Comparison of ENCODE assay signal across 31 cellular contexts in genomic region chr7:28524978-28525377, GRCh38.
DNase-seq lines count a peak whose midpoint lies in the region; ATAC-seq and TF ChIP-seq lines count a peak whose summit lies in the region.
"Had no signal": no experiment of that assay in that cellular context is flagged by ENCODE, and none has a peak within 500 bp of the region (broad histone marks: within the 10 kb centered on the region; RNA-seq: fewer than 3 reads in every experiment).

No MANE protein-coding gene starts in this region.

- H3K9me2 ChIP-seq in SK-N-SH: no peaks in the 10 kb centered on the region

- no peak for ATAC-seq in SK-N-SH treated with all-trans-retinoic acid at 6 μM for 48 hours
- ATAC-seq in activated T-cell treated with anti-CD3 and anti-CD28 coated beads, Interleukin-2, amount 50 U/mL, for 72 hours (replicated peaks in 1 of 2): no peak
- ATAC-seq: A549; CD8-positive, alpha-beta T cell had no signal

- CTCF ChIA-PET in SK-N-SH (lab: Yijun Ruan, JAX) (no interaction called here), HEK293 (lab: Yijun Ruan, JAX) (interaction anchor here (1.5 kb wide), 1 partner anchor 11 kb away, joined by 4 read pairs; no protein-coding TSS in a partner anchor)

- H3K27me3 ChIP-seq in SK-N-SH (ENCODE audit: insufficient read depth): no peaks in the 10 kb centered on the region
- H3K27me3 ChIP-seq: BE2C; BLaER1; BLaER1 treated with 17β-estradiol and CSF1 and Interleukin-3, amounts not matched to agents 10 nM and 100 nM had no signal

- H3K36me3 Mint-ChIP-seq in activated T-cell treated with anti-CD3 and anti-CD28 coated beads, Interleukin-2, amount 50 U/mL, for 72 hours (ENCODE audit: insufficient read depth in 2 of 2): no peaks in the 10 kb centered on the region
- H3K36me3 Mint-ChIP-seq: CD14-positive monocyte; CD4-positive, alpha-beta memory T cell; CD4-positive, CD25-positive, alpha-beta regulatory T cell; CD8-positive, alpha-beta memory T cell; CD8-positive, alpha-beta T cell had no signal

- H3K36me3 ChIP-seq in SK-N-SH (replicated peaks in 1 of 2; ENCODE audit: control insufficient read depth in 1 of 2, insufficient read depth in 2 of 2, low read length in 1 of 2) (no peaks in the 10 kb centered on the region), HEK293 (ENCODE audit: control insufficient read depth in 2 of 2, insufficient read depth in 1 of 2, low read length in 2 of 2) (no peaks in the 10 kb centered on the region)
- H3K36me3 ChIP-seq: BE2C; BLaER1; BLaER1 treated with 17β-estradiol and CSF1 and Interleukin-3, amounts not matched to agents 10 nM and 100 nM had no signal

- no peak overlapping the region for H3K4me3 Mint-ChIP-seq in activated T-cell treated with anti-CD3 and anti-CD28 coated beads, Interleukin-2, amount 50 U/mL, for 72 hours
- H3K4me3 Mint-ChIP-seq: B cell; CD14-positive monocyte; CD4-positive, alpha-beta memory T cell; CD4-positive, alpha-beta T cell; CD4-positive, CD25-positive, alpha-beta regulatory T cell; CD8-positive, alpha-beta memory T cell; CD8-positive, alpha-beta T cell had no signal

- DNase-seq in SK-N-SH: no peak
- DNase-seq in activated T-cell treated with anti-CD3 and anti-CD28 coated beads, Interleukin-2, amount 50 U/mL, for 72 hours: no peak
- DNase-seq: 8988T; ACHN; AML-193; BE2C; C1 segment of cervical spinal cord; Caco-2; Calu3; CD4-positive, alpha-beta memory T cell; CD4-positive, alpha-beta T cell; CD4-positive, CD25-positive, alpha-beta regulatory T cell; CD8-positive, alpha-beta memory T cell; CD8-positive, alpha-beta T cell; COR-L47; DMS 273 treated with DMSO at 0.1 percent for 48 hours; DMS153; DMS53; DMS79; DMS79 treated with DMSO at 0.1 percent for 48 hours; DND-41; EL had no signal

- POLR2A ChIA-PET in SK-N-SH (lab: Yijun Ruan, JAX) (no interaction called here), HEK293 (lab: Yijun Ruan, JAX) (no interaction called here)

- TF ChIP-seq CTCF in SK-N-SH (IDR thresholded peaks at IDR 0.05) (no peak), HEK293 (tag by site-specific recombination; IDR thresholded peaks at IDR 0.05) (no peak)

- TF ChIP-seq RAD21 in SK-N-SH (IDR thresholded peaks at IDR 0.05; ENCODE audit: low read length): no peak

- no peaks in the 10 kb centered on the region for H3F3A ChIP-seq in SK-N-SH (replicated peaks; ENCODE audit: insufficient read depth)

- H4K20me1 ChIP-seq in SK-N-SH (ENCODE audit: insufficient read depth): no peaks in the 10 kb centered on the region
- H4K20me1 ChIP-seq: BLaER1; BLaER1 treated with 17β-estradiol and CSF1 and Interleukin-3, amounts not matched to agents 10 nM and 100 nM had no signal

- H3K9me3 ChIP-seq in SK-N-SH (no peaks in the 10 kb centered on the region), HEK293 (ENCODE audit: control insufficient read depth, insufficient read depth, low read depth, low read length) (no peaks in the 10 kb centered on the region)
- H3K9me3 ChIP-seq: A549, BE2C, BLaER1, Caco-2 had no signal

- H3K4me1 Mint-ChIP-seq in activated T-cell treated with anti-CD3 and anti-CD28 coated beads, Interleukin-2, amount 50 U/mL, for 72 hours (ENCODE audit: low read depth): no peaks in the 10 kb centered on the region
- H3K4me1 Mint-ChIP-seq: CD4-positive, alpha-beta memory T cell; CD8-positive, alpha-beta memory T cell had no signal

- H3K9me3 Mint-ChIP-seq in activated T-cell treated with anti-CD3 and anti-CD28 coated beads, Interleukin-2, amount 50 U/mL, for 72 hours: no peaks in the 10 kb centered on the region
- H3K9me3 Mint-ChIP-seq: CD14-positive monocyte; CD4-positive, alpha-beta T cell; CD4-positive, CD25-positive, alpha-beta regulatory T cell; CD8-positive, alpha-beta T cell had no signal

- H3K4me2 ChIP-seq in SK-N-SH: no peak overlapping the region
- H3K4me2 ChIP-seq: A549, BLaER1 had no signal

- no peak overlapping the region for H2AFZ ChIP-seq in SK-N-SH (ENCODE audit: low read depth)

- 24% methylated on average over 3 of the region's 3 CpGs for WGBS in SK-N-SH (ENCODE audit: low lambda C conversion rate)

- H3K27me3 Mint-ChIP-seq in activated T-cell treated with anti-CD3 and anti-CD28 coated beads, Interleukin-2, amount 50 U/mL, for 72 hours (ENCODE audit: low read depth): peaks cover 25% of the 10 kb centered on the region
- H3K27me3 Mint-ChIP-seq: CD4-positive, alpha-beta memory T cell had no signal

- H3K4me1 ChIP-seq in SK-N-SH (ENCODE audit: control insufficient read depth in 1 of 2, insufficient read depth in 2 of 2, low read depth in 1 of 2, low read length in 1 of 2): peaks cover 0 to 21% of the 10 kb centered on the region in 2 experiments; a peak in 2 of 4 replicates
- H3K4me1 ChIP-seq in HEK293 (ENCODE audit: control insufficient read depth, insufficient read depth, low read length): peaks cover 15% of the 10 kb centered on the region
- H3K4me1 ChIP-seq: A549 had no signal

- H3K9ac ChIP-seq in SK-N-SH: no peak overlapping the region
- H3K9ac ChIP-seq: BLaER1; BLaER1 treated with 17β-estradiol and CSF1 and Interleukin-3, amounts not matched to agents 10 nM and 100 nM had no signal

- no peak overlapping the region for H3K27ac ChIP-seq in SK-N-SH (ENCODE audit: low read depth in 2 of 2, low read length in 1 of 2)
- H3K27ac ChIP-seq in HEK293 (ENCODE audit: extremely low read depth, low read depth, low read length): no peak overlapping the region
- H3K27ac ChIP-seq: 22Rv1; A549; BLaER1; BLaER1 treated with 17β-estradiol and CSF1 and Interleukin-3, amounts not matched to agents 10 nM and 100 nM; C4-2B had no signal

- no peak overlapping the region for H3K4me3 ChIP-seq in SK-N-SH (ENCODE audit: low read depth in 2 of 2, low read length in 1 of 2)
- H3K4me3 ChIP-seq in HEK293 (ENCODE audit: low read depth, low read length): no peak overlapping the region
- H3K4me3 ChIP-seq: A549; BLaER1; BLaER1 treated with 17β-estradiol and CSF1 and Interleukin-3, amounts not matched to agents 10 nM and 100 nM had no signal

- no peaks in the 10 kb centered on the region for H3K79me2 ChIP-seq in SK-N-SH (ENCODE audit: insufficient read depth)

- H3K27ac Mint-ChIP-seq in activated T-cell treated with anti-CD3 and anti-CD28 coated beads, Interleukin-2, amount 50 U/mL, for 72 hours: no peak overlapping the region
- H3K27ac Mint-ChIP-seq: B cell; CD14-positive monocyte; CD4-positive, alpha-beta memory T cell; CD4-positive, alpha-beta T cell; CD4-positive, CD25-positive, alpha-beta regulatory T cell; CD8-positive, alpha-beta memory T cell; CD8-positive, alpha-beta T cell had no signal

- no peak for TF ChIP-seq EP300 in SK-N-SH (IDR thresholded peaks at IDR 0.05; ENCODE audit: borderline replicate concordance in 1 of 2, low read depth in 1 of 2, low read length in 1 of 2)

TF ChIP-seq in SK-N-SH treated with all-trans-retinoic acid at 6 μM for 48 hours, 23 proteins besides CTCF, POLR2A, EP300 and RAD21:
- TF ChIP-seq ZNF8 (CRISPR knock-in tag; IDR thresholded peaks at IDR 0.05) (peak; percentile 81), ZNF565 (CRISPR knock-in tag; conservative IDR thresholded peaks at IDR 0.05; ENCODE audit: low read depth) (no peak)

TF ChIP-seq in SK-N-SH, 30 proteins besides CTCF, POLR2A, EP300 and RAD21:
- TF ChIP-seq RFX5 (IDR thresholded peaks at IDR 0.05; ENCODE audit: low read length) (no peak), TEAD4 (IDR thresholded peaks at IDR 0.05; ENCODE audit: borderline replicate concordance, insufficient read depth) (no peak)

TF ChIP-seq in HEK293, 187 proteins besides CTCF, POLR2A, EP300 and RAD21:
- TF ChIP-seq ZNF146 (tag by site-specific recombination; IDR thresholded peaks at IDR 0.05) (peak; percentile 61), ZNF350 (tag by site-specific recombination; IDR thresholded peaks at IDR 0.05) (no peak)
TF ChIP-seq in HEK293: peak in this region for 1.
